ENCODE assay signal across 1 cellular context in genomic region chr7:131336956-131337355, GRCh38.
TF ChIP-seq lines count a peak whose summit lies in the region.

No MANE protein-coding gene starts in this region.

TF ChIP-seq in HEK293, 187 proteins besides CTCF, POLR2A, EP300 and RAD21 (continued from another document):
- TF ChIP-seq KLF17 (tag by site-specific recombination; IDR thresholded peaks at IDR 0.05) (no peak), ZNF670 (tag by site-specific recombination; IDR thresholded peaks at IDR 0.05; ENCODE audit: low read depth) (no peak), ZNF548 (tag by site-specific recombination; IDR thresholded peaks at IDR 0.05) (no peak), SCRT1 (tag by site-specific recombination; IDR thresholded peaks at IDR 0.05; ENCODE audit: borderline replicate concordance) (0 out of 2 replicates have a peak, but pooled peaks have one; percentile 34), ZNF580 (tag by site-specific recombination; IDR thresholded peaks at IDR 0.05) (0 out of 2 replicates have a peak, but pooled peaks have one; percentile 12), ZNF416 (tag by site-specific recombination; IDR thresholded peaks at IDR 0.05) (no peak), ZNF639 (tag by site-specific recombination; IDR thresholded peaks at IDR 0.05) (0 out of 2 replicates have a peak, but pooled peaks have one; percentile 19), ZNF558 (tag by site-specific recombination; IDR thresholded peaks at IDR 0.05) (peak; percentile 84), TRIM28 (IDR thresholded peaks at IDR 0.05; ENCODE audit: borderline replicate concordance, low read length) (no peak), IKZF3 (tag by site-specific recombination; IDR thresholded peaks at IDR 0.05) (no peak), ZNF629 (tag by site-specific recombination; IDR thresholded peaks at IDR 0.05) (no peak), ZBTB10 (tag by site-specific recombination; IDR thresholded peaks at IDR 0.05) (no peak), SCRT2 (tag by site-specific recombination; IDR thresholded peaks at IDR 0.05) (peak; percentile 78), ZNF529 (tag by site-specific recombination; IDR thresholded peaks at IDR 0.05; ENCODE audit: insufficient replicate concordance) (peak; percentile 8), ZNF510 (tag by site-specific recombination; IDR thresholded peaks at IDR 0.05; ENCODE audit: insufficient replicate concordance) (peak; percentile 25), PBX3 (CRISPR knock-in tag; IDR thresholded peaks at IDR 0.05) (no peak), ZNF16 (tag by site-specific recombination; IDR thresholded peaks at IDR 0.05; ENCODE audit: low read depth) (no peak), KLF16 (tag by site-specific recombination; IDR thresholded peaks at IDR 0.05) (0 out of 2 replicates have a peak, but pooled peaks have one; percentile 33), ZNF513 (tag by site-specific recombination; IDR thresholded peaks at IDR 0.05) (no peak), ZNF341 (tag by site-specific recombination; IDR thresholded peaks at IDR 0.05; ENCODE audit: low read depth) (no peak), ZNF518A (tag by site-specific recombination; conservative IDR thresholded peaks at IDR 0.05; ENCODE audit: low read depth) (0 out of 2 replicates have a peak, but pooled peaks have one; percentile 40)
TF ChIP-seq in HEK293: peak in this region for 17.
